ENCODE assay signal across 17 cellular contexts in the genomic region with DNA sequence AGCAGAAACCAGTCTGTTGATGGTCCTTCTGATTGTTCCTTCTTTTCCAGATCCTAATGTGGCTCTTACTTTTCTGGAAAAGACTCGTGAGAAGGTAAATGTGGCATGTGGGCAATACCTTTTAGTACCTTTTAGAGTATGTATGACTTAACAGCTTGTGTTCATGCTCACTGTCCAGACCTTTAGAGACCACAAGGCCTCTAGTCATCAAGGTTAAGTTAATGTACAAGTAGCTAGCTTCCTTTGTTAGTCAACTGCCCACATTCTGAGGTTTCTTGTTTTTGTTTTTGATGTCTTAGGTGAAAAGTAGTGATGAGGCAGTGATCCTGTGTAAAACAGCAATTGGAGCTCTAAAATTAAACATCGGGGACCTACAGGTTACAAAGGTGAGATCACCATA. TPM values are rescaled to one million over a fixed set of nuclear protein-coding genes. Genes with fewer than 3 reads are reported as not detected.
DNase-seq lines count a peak whose midpoint lies in the region; ATAC-seq and FAIRE-seq lines count a peak whose summit lies in the region.
"Had no signal": no experiment of that assay in that cellular context is flagged by ENCODE, and none has a peak within 500 bp of the region (broad histone marks: within the 10 kb centered on the region; RNA-seq: fewer than 3 reads in every experiment).

No MANE protein-coding gene starts in this region.

- H3K4me3 Mint-ChIP-seq in activated CD4-positive, alpha-beta T cell treated with anti-CD3 and anti-CD28 coated beads, Interleukin-2, amount 10 ng/mL, durations not matched to agents 24 days and 14 days: peak overlapping the region; percentile 17
- no peak overlapping the region for H3K4me3 Mint-ChIP-seq in activated T-cell treated with anti-CD3 and anti-CD28 coated beads, Interleukin-2, amount 50 U/mL, for 72 hours
- no peak overlapping the region for H3K4me3 Mint-ChIP-seq in activated naive CD8-positive, alpha-beta T cell treated with anti-CD3 and anti-CD28 coated beads, Interleukin-2, amount 10 ng/mL, durations not matched to agents 7 days and 5 days
- H3K4me3 Mint-ChIP-seq: CD4-positive, CD25-positive, alpha-beta regulatory T cell; HFFc6 had no signal

- DNase-seq in activated CD4-positive, alpha-beta T cell treated with anti-CD3 and anti-CD28 coated beads, Interleukin-2, amount 10 ng/mL, durations not matched to agents 24 days and 14 days: no peak
- no peak for DNase-seq in activated CD4-positive, alpha-beta T cell treated with anti-CD3 and anti-CD28 coated beads, Interleukin-2, amount 50 U/mL, for 48 hours
- no peak for DNase-seq in activated T-cell treated with anti-CD3 and anti-CD28 coated beads, Interleukin-2, amount 50 U/mL, for 72 hours
- DNase-seq in activated T-cell treated with anti-CD3 and anti-CD28 coated beads, Interleukin-2, amount 50 U/mL, for 48 hours: no peak
- DNase-seq in activated naive CD8-positive, alpha-beta T cell treated with anti-CD3 and anti-CD28 coated beads, Interleukin-2, amount 10 ng/mL, durations not matched to agents 7 days and 5 days: no peak
- DNase-seq in renal cortical epithelial cell (ENCODE audit: low read depth) (peak; percentile 75), frontal cortex (ENCODE audit: low spot score in 2 of 2) (no peak)
- DNase-seq: ACHN; CD4-positive, CD25-positive, alpha-beta regulatory T cell; HCEC 1CT; HFFc6 had no signal

- H3K27ac Mint-ChIP-seq in activated CD4-positive, alpha-beta T cell treated with anti-CD3 and anti-CD28 coated beads, Interleukin-2, amount 10 ng/mL, durations not matched to agents 24 days and 14 days: peak overlapping the region; percentile 73
- no peak overlapping the region for H3K27ac Mint-ChIP-seq in activated T-cell treated with anti-CD3 and anti-CD28 coated beads, Interleukin-2, amount 50 U/mL, for 72 hours
- H3K27ac Mint-ChIP-seq in activated naive CD8-positive, alpha-beta T cell treated with anti-CD3 and anti-CD28 coated beads, Interleukin-2, amount 10 ng/mL, durations not matched to agents 7 days and 5 days: peak overlapping the region; percentile 59
- H3K27ac Mint-ChIP-seq: CD4-positive, CD25-positive, alpha-beta regulatory T cell; HFFc6 had no signal

- FAIRE-seq in frontal cortex (lab: Jason Lieb, UNC): no peak
- FAIRE-seq: H1, HepG2, HTR-8/SVneo had no signal

- no peaks in the 10 kb centered on the region for H3K9me3 Mint-ChIP-seq in activated CD4-positive, alpha-beta T cell treated with anti-CD3 and anti-CD28 coated beads, Interleukin-2, amount 10 ng/mL, durations not matched to agents 24 days and 14 days
- no peaks in the 10 kb centered on the region for H3K9me3 Mint-ChIP-seq in activated T-cell treated with anti-CD3 and anti-CD28 coated beads, Interleukin-2, amount 50 U/mL, for 72 hours
- H3K9me3 Mint-ChIP-seq in activated naive CD8-positive, alpha-beta T cell treated with anti-CD3 and anti-CD28 coated beads, Interleukin-2, amount 10 ng/mL, durations not matched to agents 7 days and 5 days: no peaks in the 10 kb centered on the region
- H3K9me3 Mint-ChIP-seq: HFFc6 had no signal

- POLR2A ChIA-PET in activated naive CD8-positive, alpha-beta T cell treated with anti-CD3 and anti-CD28 coated beads, Interleukin-2, amount 10 ng/mL, durations not matched to agents 7 days and 5 days (lab: Charles Lee): interaction anchor here (1.2 kb wide), 1 partner anchor 37 kb away, joined by 3 read pairs; no protein-coding TSS in a partner anchor

- H3K27me3 Mint-ChIP-seq in activated CD4-positive, alpha-beta T cell treated with anti-CD3 and anti-CD28 coated beads, Interleukin-2, amount 10 ng/mL, durations not matched to agents 24 days and 14 days: no peaks in the 10 kb centered on the region
- H3K27me3 Mint-ChIP-seq in activated T-cell treated with anti-CD3 and anti-CD28 coated beads, Interleukin-2, amount 50 U/mL, for 72 hours (ENCODE audit: low read depth): no peaks in the 10 kb centered on the region
- no peaks in the 10 kb centered on the region for H3K27me3 Mint-ChIP-seq in activated naive CD8-positive, alpha-beta T cell treated with anti-CD3 and anti-CD28 coated beads, Interleukin-2, amount 10 ng/mL, durations not matched to agents 7 days and 5 days
- H3K27me3 Mint-ChIP-seq: CD4-positive, CD25-positive, alpha-beta regulatory T cell had no signal

- peaks cover 45% of the 10 kb centered on the region for H3K4me1 Mint-ChIP-seq in activated CD4-positive, alpha-beta T cell treated with anti-CD3 and anti-CD28 coated beads, Interleukin-2, amount 10 ng/mL, durations not matched to agents 24 days and 14 days
- peaks cover 51% of the 10 kb centered on the region for H3K4me1 Mint-ChIP-seq in activated T-cell treated with anti-CD3 and anti-CD28 coated beads, Interleukin-2, amount 50 U/mL, for 72 hours (ENCODE audit: low read depth)
- H3K4me1 Mint-ChIP-seq in activated naive CD8-positive, alpha-beta T cell treated with anti-CD3 and anti-CD28 coated beads, Interleukin-2, amount 10 ng/mL, durations not matched to agents 7 days and 5 days: peaks cover 28% of the 10 kb centered on the region

- peak; percentile 38 to 66 for ATAC-seq in activated T-cell treated with anti-CD3 and anti-CD28 coated beads, Interleukin-2, amount 50 U/mL, for 72 hours (replicated peaks in 1 of 2)
- ATAC-seq in activated naive CD8-positive, alpha-beta T cell treated with anti-CD3 and anti-CD28 coated beads, Interleukin-2, amount 10 ng/mL, durations not matched to agents 7 days and 5 days (ENCODE audit: low read depth): no peak
- no peak for ATAC-seq in GM21381 (IDR thresholded peaks at IDR 0.05; ENCODE audit: unreplicated experiment)
- ATAC-seq: HepG2 had no signal

- peaks cover 83% of the 10 kb centered on the region for H3K36me3 Mint-ChIP-seq in activated CD4-positive, alpha-beta T cell treated with anti-CD3 and anti-CD28 coated beads, Interleukin-2, amount 10 ng/mL, durations not matched to agents 24 days and 14 days (ENCODE audit: low read depth)
- H3K36me3 Mint-ChIP-seq in activated T-cell treated with anti-CD3 and anti-CD28 coated beads, Interleukin-2, amount 50 U/mL, for 72 hours (ENCODE audit: insufficient read depth in 2 of 2): peaks cover 33 to 54% of the 10 kb centered on the region in 2 donors
- peaks cover 49% of the 10 kb centered on the region for H3K36me3 Mint-ChIP-seq in activated naive CD8-positive, alpha-beta T cell treated with anti-CD3 and anti-CD28 coated beads, Interleukin-2, amount 10 ng/mL, durations not matched to agents 7 days and 5 days

- intact Hi-C loops in activated CD4-positive, alpha-beta T cell treated with anti-CD3 and anti-CD28 coated beads, Interleukin-2, amount 10 ng/mL, durations not matched to agents 24 days and 14 days (cut with micrococcal nuclease): no loop called here

RNA-seq across cellular contexts. Expression of gene PSMD13, which starts 7.6 kb away (rescaled TPM):
- 272 and 275 TPM in 2 replicates for total RNA-seq in activated CD4-positive, alpha-beta T cell treated with anti-CD3 and anti-CD28 coated beads, Interleukin-2, amount 10 ng/mL, durations not matched to agents 24 days and 14 days
- 100 to 1,000 TPM; 133 to 174 TPM for total RNA-seq in activated T-cell treated with anti-CD3 and anti-CD28 coated beads, Interleukin-2, amount 50 U/mL, for 72 hours
- total RNA-seq in activated naive CD8-positive, alpha-beta T cell treated with anti-CD3 and anti-CD28 coated beads, Interleukin-2, amount 10 ng/mL, durations not matched to agents 7 days and 5 days: 100 to 1,000 TPM; 130 to 131 TPM
- total RNA-seq in renal cortical epithelial cell (74.2 and 172 TPM in 2 replicates), frontal cortex (102 TPM)

RNA-seq across cellular contexts. Expression of gene SIRT3, which starts 8.2 kb away (rescaled TPM):
- total RNA-seq in activated CD4-positive, alpha-beta T cell treated with anti-CD3 and anti-CD28 coated beads, Interleukin-2, amount 10 ng/mL, durations not matched to agents 24 days and 14 days: 16.5 and 17.6 TPM in 2 replicates
- total RNA-seq in activated T-cell treated with anti-CD3 and anti-CD28 coated beads, Interleukin-2, amount 50 U/mL, for 72 hours: 10 to 100 TPM; 36.5 to 39.0 TPM
- total RNA-seq in activated naive CD8-positive, alpha-beta T cell treated with anti-CD3 and anti-CD28 coated beads, Interleukin-2, amount 10 ng/mL, durations not matched to agents 7 days and 5 days: 10 to 100 TPM; 24.3 to 25.2 TPM
- total RNA-seq in renal cortical epithelial cell (4.3 and 10.0 TPM in 2 replicates), frontal cortex (12.6 TPM)

RNA-seq across cellular contexts. Expression of gene NLRP6, which starts 33.8 kb away (rescaled TPM):
- 3.2 and 3.5 TPM in 2 replicates for total RNA-seq in activated CD4-positive, alpha-beta T cell treated with anti-CD3 and anti-CD28 coated beads, Interleukin-2, amount 10 ng/mL, durations not matched to agents 24 days and 14 days
- 1 to 10 TPM; 1.5 to 3.2 TPM for total RNA-seq in activated T-cell treated with anti-CD3 and anti-CD28 coated beads, Interleukin-2, amount 50 U/mL, for 72 hours
- 10 to 100 TPM; 32.1 to 34.0 TPM for total RNA-seq in activated naive CD8-positive, alpha-beta T cell treated with anti-CD3 and anti-CD28 coated beads, Interleukin-2, amount 10 ng/mL, durations not matched to agents 7 days and 5 days
- not detected in 2 replicates for total RNA-seq in renal cortical epithelial cell
- total RNA-seq in frontal cortex: not detected
- total RNA-seq: A172, Daoy, H1, HepG2, HFFc6 had no signal

RNA-seq across cellular contexts. Expression of gene RIC8A, which starts 36.9 kb away (rescaled TPM):
- 118 and 128 TPM in 2 replicates for total RNA-seq in activated CD4-positive, alpha-beta T cell treated with anti-CD3 and anti-CD28 coated beads, Interleukin-2, amount 10 ng/mL, durations not matched to agents 24 days and 14 days
- 100 to 1,000 TPM; 118 to 134 TPM for total RNA-seq in activated T-cell treated with anti-CD3 and anti-CD28 coated beads, Interleukin-2, amount 50 U/mL, for 72 hours
- total RNA-seq in activated naive CD8-positive, alpha-beta T cell treated with anti-CD3 and anti-CD28 coated beads, Interleukin-2, amount 10 ng/mL, durations not matched to agents 7 days and 5 days: 100 to 1,000 TPM; 102 to 111 TPM
- total RNA-seq in renal cortical epithelial cell (144 and 162 TPM in 2 replicates), frontal cortex (135 TPM)

RNA-seq across cellular contexts. Expression of gene BET1L, which starts 37.2 kb away (rescaled TPM):
- total RNA-seq in activated CD4-positive, alpha-beta T cell treated with anti-CD3 and anti-CD28 coated beads, Interleukin-2, amount 10 ng/mL, durations not matched to agents 24 days and 14 days: 43.6 and 46.9 TPM in 2 replicates
- 10 to 100 TPM; 64.6 to 76.8 TPM for total RNA-seq in activated T-cell treated with anti-CD3 and anti-CD28 coated beads, Interleukin-2, amount 50 U/mL, for 72 hours
- total RNA-seq in activated naive CD8-positive, alpha-beta T cell treated with anti-CD3 and anti-CD28 coated beads, Interleukin-2, amount 10 ng/mL, durations not matched to agents 7 days and 5 days: 10 to 100 TPM; 56.9 to 61.9 TPM
- total RNA-seq in renal cortical epithelial cell (18.9 and 23.7 TPM in 2 replicates), frontal cortex (5.3 TPM)

Comparison
In these comparisons a context has a peak if more than half of its experiments do, and no peak if none do; other contexts are left out.
1. ATAC-seq: peak in activated T-cell treated with anti-CD3 and anti-CD28 coated beads, Interleukin-2, amount 50 U/mL, for 72 hours (2 of 2); none in activated naive CD8-positive, alpha-beta T cell treated with anti-CD3 and anti-CD28 coated beads, Interleukin-2, amount 10 ng/mL, durations not matched to agents 7 days and 5 days (single experiment) and GM21381 (single experiment).